25 cellular contexts compared by ENCODE assay signal in genomic region chr16:4342866-4343744, GRCh38. TPM values are rescaled to one million over a fixed set of nuclear protein-coding genes. Genes with fewer than 3 reads are reported as not detected.
A peak's percentile ranks its signal among the peaks of the same experiment; 100 is the strongest.
DNase-seq lines count a peak whose midpoint lies in the region; ATAC-seq and TF ChIP-seq lines count a peak whose summit lies in the region.
"Had no signal": no experiment of that assay in that cellular context is flagged by ENCODE, and none has a peak within 500 bp of the region (broad histone marks: within the 10 kb centered on the region; RNA-seq: fewer than 3 reads in every experiment).

No MANE protein-coding gene starts in this region.

- POLR2A ChIA-PET in HCT116 (lab: Charles Lee) (no interaction called here), WTC11 (lab: Charles Lee) (no interaction called here)

- no peak for ATAC-seq in HCT116
- ATAC-seq in WTC11, result no peak
- ATAC-seq in memory B cell (ENCODE audit: low read depth), result no peak
- ATAC-seq in GM19351 (IDR thresholded peaks at IDR 0.05; ENCODE audit: unreplicated experiment), result no peak
- no peak for ATAC-seq in HG03469 (IDR thresholded peaks at IDR 0.05; ENCODE audit: unreplicated experiment)
- ATAC-seq: esophagus mucosa; foreskin keratinocyte; stimulated activated naive B cell treated with anti-CD40 and anti-IgM and Interleukin-4, amounts not matched to agents 10 μg/mL and 1 μg/mL and 100 μg/mL, for 72 hours had no signal

- H2AFZ ChIP-seq in HCT116 (ENCODE audit: low read depth, low read length, poor library complexity, severe bottlenecking), result no peak overlapping the region
- H2AFZ ChIP-seq: hepatocyte had no signal

- DNase-seq in HCT116 (ENCODE audit: low read depth, low spot score), result no peak
- DNase-seq in WTC11 (ENCODE audit: low spot score), result no peak
- DNase-seq in memory B cell (ENCODE audit: low spot score in 2 of 2), result no peak
- peak; percentile 65 for DNase-seq in spleen
- no peak for DNase-seq in adrenal gland
- DNase-seq: activated CD4-positive, alpha-beta T cell treated with anti-CD3 and anti-CD28 coated beads for 4 hours; brain microvascular endothelial cell; CD4-positive, alpha-beta T cell; effector memory CD4-positive, alpha-beta T cell; foreskin keratinocyte; NCI-H1105 treated with DMSO at 0.1 percent for 48 hours; NCI-H2029 treated with DMSO at 0.1 percent for 48 hours; NCI-H774; RPMI8226; stimulated activated CD4-positive, alpha-beta T cell treated with anti-CD3 and anti-CD28 coated beads, Interleukin-2, amount 100 ng/mL, for 48 hours; stimulated activated naive B cell treated with anti-CD40 and anti-IgM and Interleukin-4, amounts not matched to agents 10 μg/mL and 1 μg/mL and 100 μg/mL, for 72 hours had no signal

- no peak overlapping the region for H3K4me2 ChIP-seq in HCT116 (ENCODE audit: low read length)
- H3K4me2 ChIP-seq: hepatocyte, smooth muscle cell had no signal

- H3K4me3 Mint-ChIP-seq in WTC11, result no peak overlapping the region
- H3K4me3 Mint-ChIP-seq in memory B cell, result no peak overlapping the region
- H3K4me3 Mint-ChIP-seq: activated T-helper 1 cell treated with anti-CD3 and anti-CD28 coated beads, Interleukin-12 subunit alpha, Interleukin-12 subunit beta, Interleukin-2, Interleukin-4 antibody, amounts not matched to agents 30 ng/mL and 10 ng/mL and 1 ng/mL, durations not matched to agents 14 hours and 24 hours and 36 hours; CD4-positive, alpha-beta T cell; IgD-negative memory B cell; stimulated activated naive B cell treated with anti-CD40 and anti-IgM and Interleukin-4, amounts not matched to agents 10 μg/mL and 1 μg/mL and 100 μg/mL, for 72 hours; T-helper 1 cell treated with Interleukin-12 subunit alpha and Interleukin-12 subunit beta and Interleukin-4 antibody, amounts not matched to agents 30 μg/mL and 1 μg/mL, for 36 hours had no signal

- WGBS in spleen, 5 donors, result 80 to 94% (median 84%) methylated on average over 13 to 21 of the region's 21 CpGs
- 71 to 83% (median 77%) methylated on average over 9 to 21 of the region's 21 CpGs for WGBS in adrenal gland, 4 donors

- no peaks in the 10 kb centered on the region; the same call in 1 of the 2 replicates for H3K27me3 Mint-ChIP-seq in WTC11 (ENCODE audit: low read depth)
- no peaks in the 10 kb centered on the region for H3K27me3 Mint-ChIP-seq in memory B cell
- H3K27me3 Mint-ChIP-seq: CD4-positive, alpha-beta T cell; IgD-negative memory B cell; stimulated activated naive B cell treated with anti-CD40 and anti-IgM and Interleukin-4, amounts not matched to agents 10 μg/mL and 1 μg/mL and 100 μg/mL, for 72 hours had no signal

- no peaks in the 10 kb centered on the region for H3K9me2 ChIP-seq in HCT116 (ENCODE audit: insufficient read depth)

- TF ChIP-seq RAD21 in HCT116 (IDR thresholded peaks at IDR 0.05; ENCODE audit: low read depth), result no peak

- H3K4me3 ChIP-seq in HCT116 (replicated peaks in 1 of 2; ENCODE audit: low read depth in 1 of 2, low read length in 2 of 2), result no peak overlapping the region
- H3K4me3 ChIP-seq in spleen, result no peak overlapping the region
- H3K4me3 ChIP-seq in adrenal gland, result no peak overlapping the region
- H3K4me3 ChIP-seq: hepatocyte, SK-N-MC, smooth muscle cell had no signal

- intact Hi-C loops in HCT116 (cut with micrococcal nuclease) (no loop called here), spleen (cut with DNase I; ENCODE audit: low total_unique reads) (no loop called here), adrenal gland (cut with DNase I) (no loop called here)

- TF ChIP-seq POLR2A in HCT116 (IDR thresholded peaks at IDR 0.05; ENCODE audit: borderline replicate concordance, extremely low read depth, insufficient read depth, insufficient read length) (no peak), spleen (IDR thresholded peaks at IDR 0.05) (no peak), adrenal gland (IDR thresholded peaks at IDR 0.05) (no peak)

- CTCF ChIA-PET in HCT116 (lab: Charles Lee), result no interaction called here
- CTCF ChIA-PET in WTC11 (lab: Charles Lee), result interaction anchor here (2.0 to 6.3 kb wide), 2 partner anchors 16 to 60 kb away, joined by 9 to 44 read pairs; no protein-coding TSS in a partner anchor

- peak overlapping the region; percentile 72 for H3K27ac Mint-ChIP-seq in WTC11
- peak overlapping the region; percentile 75 for H3K27ac Mint-ChIP-seq in memory B cell
- H3K27ac Mint-ChIP-seq: activated T-helper 1 cell treated with anti-CD3 and anti-CD28 coated beads, Interleukin-12 subunit alpha, Interleukin-12 subunit beta, Interleukin-2, Interleukin-4 antibody, amounts not matched to agents 30 ng/mL and 10 ng/mL and 1 ng/mL, durations not matched to agents 14 hours and 24 hours and 36 hours; CD4-positive, alpha-beta T cell; T-helper 1 cell treated with Interleukin-12 subunit alpha and Interleukin-12 subunit beta and Interleukin-4 antibody, amounts not matched to agents 30 μg/mL and 1 μg/mL, for 36 hours had no signal

- TF ChIP-seq CTCF in HCT116 (IDR thresholded peaks at IDR 0.05 in 2 of 3, conservative IDR thresholded peaks at IDR 0.05 in 1 of 3; ENCODE audit: borderline replicate concordance in 1 of 3, insufficient read depth in 1 of 3, low read depth in 2 of 3, low read length in 2 of 3), result no peak
- TF ChIP-seq CTCF in WTC11 (IDR thresholded peaks at IDR 0.05), result no peak
- TF ChIP-seq CTCF in spleen (IDR thresholded peaks at IDR 0.05 in 8 of 11, conservative IDR thresholded peaks at IDR 0.05 in 3 of 11), result no peak
- no peak for TF ChIP-seq CTCF in adrenal gland (IDR thresholded peaks at IDR 0.05)

- H3K36me3 ChIP-seq in HCT116 (ENCODE audit: control insufficient read depth in 1 of 2, insufficient read depth in 2 of 2, low read length in 2 of 2), result peaks cover 8 to 21% of the 10 kb centered on the region in 2 experiments; a peak in 2 of 4 replicates
- H3K36me3 ChIP-seq in spleen, result peaks cover 0 to 61% (median 27%) of the 10 kb centered on the region in 6 donors
- H3K36me3 ChIP-seq in adrenal gland (replicated peaks in 1 of 2), result peaks cover 0 to 24% of the 10 kb centered on the region in 2 donors

- peaks cover 81% of the 10 kb centered on the region for H3K79me2 ChIP-seq in HCT116 (ENCODE audit: insufficient read depth, low read length)

- H3K36me3 Mint-ChIP-seq in WTC11, result peaks cover 25% of the 10 kb centered on the region
- H3K36me3 Mint-ChIP-seq in memory B cell, result no peaks in the 10 kb centered on the region
- H3K36me3 Mint-ChIP-seq: IgD-negative memory B cell had no signal

- H3K9me3 ChIP-seq in HCT116 (ENCODE audit: control insufficient read depth in 1 of 2, insufficient read depth in 1 of 2, low read depth in 1 of 2, low read length in 2 of 2) (no peaks in the 10 kb centered on the region), spleen (no peaks in the 10 kb centered on the region), adrenal gland (replicated peaks in 1 of 3) (no peaks in the 10 kb centered on the region)

- H3K27ac ChIP-seq in HCT116 (ENCODE audit: low read depth, low read length) (peak overlapping the region; percentile 30; the same call in 1 of the 2 replicates), spleen (peak overlapping the region in 3 of 8 donors; percentile 11 to 30 (median 27)), adrenal gland (no peak overlapping the region)
- H3K27ac ChIP-seq: brain microvascular endothelial cell, foreskin keratinocyte, hepatocyte had no signal

- H3K27me3 ChIP-seq in HCT116 (ENCODE audit: insufficient read depth, low read length), result no peaks in the 10 kb centered on the region
- H3K27me3 ChIP-seq in spleen (replicated peaks in 1 of 7), result no peaks in the 10 kb centered on the region
- no peaks in the 10 kb centered on the region for H3K27me3 ChIP-seq in adrenal gland
- H3K27me3 ChIP-seq: brain microvascular endothelial cell, foreskin keratinocyte, hepatocyte had no signal

- RAD21 ChIA-PET in HCT116 (lab: Charles Lee; ENCODE audit: low non-redundant PET in 1 of 2, low total read pairs in 2 of 2, uncharacterized antibody in 2 of 2, unreplicated experiment in 2 of 2), result no interaction called here

- H3K9me3 Mint-ChIP-seq in WTC11 (peaks cover 9% of the 10 kb centered on the region), memory B cell (no peaks in the 10 kb centered on the region)
- H3K9me3 Mint-ChIP-seq: activated T-helper 1 cell treated with anti-CD3 and anti-CD28 coated beads, Interleukin-12 subunit alpha, Interleukin-12 subunit beta, Interleukin-2, Interleukin-4 antibody, amounts not matched to agents 30 ng/mL and 10 ng/mL and 1 ng/mL, durations not matched to agents 14 hours and 24 hours and 36 hours; CD4-positive, alpha-beta T cell; IgD-negative memory B cell; stimulated activated naive B cell treated with anti-CD40 and anti-IgM and Interleukin-4, amounts not matched to agents 10 μg/mL and 1 μg/mL and 100 μg/mL, for 72 hours; T-helper 1 cell treated with Interleukin-12 subunit alpha and Interleukin-12 subunit beta and Interleukin-4 antibody, amounts not matched to agents 30 μg/mL and 1 μg/mL, for 36 hours had no signal

- H3K4me1 ChIP-seq in HCT116 (ENCODE audit: control insufficient read depth in 1 of 2, insufficient read depth in 2 of 2, low read length in 2 of 2) (no peaks in the 10 kb centered on the region), spleen (peaks cover 0 to 65% (median 30%) of the 10 kb centered on the region in 6 donors), adrenal gland (replicated peaks in 1 of 2) (peaks cover 12 to 51% of the 10 kb centered on the region in 2 donors)
- H3K4me1 ChIP-seq: foreskin keratinocyte had no signal

- H3K4me1 Mint-ChIP-seq in WTC11 (no peaks in the 10 kb centered on the region), memory B cell (peaks cover 3% of the 10 kb centered on the region)

- peaks cover 9% of the 10 kb centered on the region; the same call in 1 of the 2 replicates for H4K20me1 ChIP-seq in HCT116 (ENCODE audit: insufficient read depth)

- no TSS peak for BruUV-seq in HCT116 (replicated peaks; lab: Mats Ljungman, UMichigan)

- no peak overlapping the region for H3K9ac ChIP-seq in HCT116 (ENCODE audit: low read length)

RNA-seq across cellular contexts. Expression of gene PAM16, which starts 8.0 kb away (rescaled TPM):
- total RNA-seq in HCT116 (2021; ENCODE audit: unreplicated experiment) (102 TPM), WTC11 (2021) (87.2 to 93.7 TPM (median 88.9 TPM) in 3 replicates), spleen (10 to 100 TPM; 26.7 to 45.9 (median 30.1) TPM), adrenal gland (10 to 100 TPM; 35.5 to 68.8 (median 54.0) TPM)
- 98.6 and 111 TPM in 2 replicates for polyA plus RNA-seq in HCT116 (2012)
- polyA plus RNA-seq in spleen (10 to 100 TPM; 65.5 to 88.8 (median 84.8) TPM), adrenal gland (100 to 1,000 TPM in 2 of 3 donors, 10 to 100 TPM in 1; 25.0 to 310 (median 285) TPM)

RNA-seq across cellular contexts. Expression of gene GLIS2, which starts 27.2 kb away (rescaled TPM):
- 18.2 TPM for total RNA-seq in HCT116 (2021; ENCODE audit: unreplicated experiment)
- 15.5 and 15.6 TPM in 2 replicates for polyA plus RNA-seq in HCT116 (2012)
- total RNA-seq in WTC11 (2021), result 19.5 to 23.0 TPM (median 20.1 TPM) in 3 replicates
- total RNA-seq in spleen, result 1 to 10 TPM; 1.8 to 8.4 (median 4.8) TPM
- polyA plus RNA-seq in spleen, result 1 to 10 TPM in 2 of 3 donors, under 1 TPM in 1; 0.89 to 2.5 (median 2.0) TPM
- total RNA-seq in adrenal gland, result 10 to 100 TPM; 11.9 to 36.2 (median 18.6) TPM
- 10 to 100 TPM in 2 of 3 donors, 1 to 10 TPM in 1; 2.0 to 16.7 (median 13.4) TPM for polyA plus RNA-seq in adrenal gland
- total RNA-seq: CD4-positive, alpha-beta T cell had no signal
- polyA plus RNA-seq: IgD-negative memory B cell had no signal

RNA-seq across cellular contexts. Expression of gene VASN, which starts 28.5 kb away (rescaled TPM):
- total RNA-seq in HCT116 (2021; ENCODE audit: unreplicated experiment) (6.3 TPM), WTC11 (2021) (8.0 to 9.1 TPM (median 8.3 TPM) in 3 replicates), spleen (10 to 100 TPM in 5 of 7 donors, 1 to 10 TPM in 2; 7.4 to 24.9 (median 15.6) TPM), adrenal gland (10 to 100 TPM; 16.1 to 44.7 (median 27.4) TPM)
- polyA plus RNA-seq in HCT116 (2012), result 6.7 and 7.4 TPM in 2 replicates
- polyA plus RNA-seq in spleen (1 to 10 TPM; 2.0 to 6.3 (median 5.2) TPM), adrenal gland (10 to 100 TPM in 2 of 3 donors, under 1 TPM in 1; 0.77 to 23.9 (median 15.5) TPM)
